In the genomic region with DNA sequence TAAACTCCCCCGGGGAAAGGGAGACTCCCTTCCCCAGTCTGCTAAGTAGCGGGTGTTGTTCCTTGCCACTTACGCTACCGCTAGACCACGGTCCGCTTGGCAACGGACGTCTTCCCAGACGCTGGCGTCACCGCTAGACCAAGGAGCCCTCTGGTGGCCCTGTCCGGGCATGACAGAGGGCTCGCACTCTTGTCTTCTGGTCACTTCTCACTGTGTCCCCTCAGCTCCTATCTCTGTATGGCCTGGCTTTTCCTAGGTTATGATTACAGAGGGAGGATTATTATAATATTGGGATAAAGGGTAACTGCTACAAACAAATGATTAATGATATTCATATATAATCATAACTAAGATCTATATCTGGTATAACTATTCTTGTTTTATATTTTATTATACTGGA, we compare ENCODE assay signal across 7 cellular contexts. TPM values are rescaled to one million over a fixed set of nuclear protein-coding genes. Genes with fewer than 3 reads are reported as not detected.
"Had no signal": no experiment of that assay in that cellular context is flagged by ENCODE, and none has a peak within 500 bp of the region (broad histone marks: within the 10 kb centered on the region; RNA-seq: fewer than 3 reads in every experiment).

No MANE protein-coding gene starts in this region.

RNA-seq across cellular contexts. Expression of a gene that starts 10.0 kb away (rescaled TPM):
- total RNA-seq: activated CD4-positive, alpha-beta memory T cell treated with anti-CD3 and anti-CD28 coated beads, Interleukin-2, amount 10 ng/mL, durations not matched to agents 7 days and 5 days; activated CD4-positive, alpha-beta T cell treated with anti-CD3 and anti-CD28 coated beads for 36 hours; activated naive CD8-positive, alpha-beta T cell treated with anti-CD3 and anti-CD28 coated beads for 36 hours; activated T-cell treated with anti-CD3 and anti-CD28 coated beads, Interleukin-2, amount 50 U/mL, for 72 hours; activated T-helper 2 cell treated with anti-CD3 and anti-CD28 coated beads, Interferon-gamma antibody, Interleukin-2, Interleukin-4, amounts not matched to agents 10 μg/mL and 5 μg/mL and 100 μg/mL, durations not matched to agents 14 hours and 24 hours and 36 hours; SK-MEL-5 had no signal

RNA-seq across cellular contexts. Expression of a gene that starts 16.0 kb away (rescaled TPM):
- total RNA-seq: activated CD4-positive, alpha-beta memory T cell treated with anti-CD3 and anti-CD28 coated beads, Interleukin-2, amount 10 ng/mL, durations not matched to agents 7 days and 5 days; activated CD4-positive, alpha-beta T cell treated with anti-CD3 and anti-CD28 coated beads for 36 hours; activated T-cell treated with anti-CD3 and anti-CD28 coated beads, Interleukin-2, amount 50 U/mL, for 72 hours; activated T-helper 2 cell treated with anti-CD3 and anti-CD28 coated beads, Interferon-gamma antibody, Interleukin-2, Interleukin-4, amounts not matched to agents 10 μg/mL and 5 μg/mL and 100 μg/mL, durations not matched to agents 14 hours and 24 hours and 36 hours; cardiac septum; SK-MEL-5 had no signal

RNA-seq across cellular contexts. Expression of a gene that starts 41.8 kb away (rescaled TPM):
- total RNA-seq: SK-MEL-5 had no signal

RNA-seq across cellular contexts. Expression of a gene that starts 42.0 kb away (rescaled TPM):
- total RNA-seq: activated CD4-positive, alpha-beta memory T cell treated with anti-CD3 and anti-CD28 coated beads, Interleukin-2, amount 10 ng/mL, durations not matched to agents 7 days and 5 days; activated CD4-positive, alpha-beta T cell treated with anti-CD3 and anti-CD28 coated beads for 36 hours; activated naive CD8-positive, alpha-beta T cell treated with anti-CD3 and anti-CD28 coated beads for 36 hours; activated T-cell treated with anti-CD3 and anti-CD28 coated beads, Interleukin-2, amount 50 U/mL, for 72 hours; activated T-helper 2 cell treated with anti-CD3 and anti-CD28 coated beads, Interferon-gamma antibody, Interleukin-2, Interleukin-4, amounts not matched to agents 10 μg/mL and 5 μg/mL and 100 μg/mL, durations not matched to agents 14 hours and 24 hours and 36 hours; SK-MEL-5 had no signal
